ENCODE assay signal across 8 cellular contexts in the genomic region with DNA sequence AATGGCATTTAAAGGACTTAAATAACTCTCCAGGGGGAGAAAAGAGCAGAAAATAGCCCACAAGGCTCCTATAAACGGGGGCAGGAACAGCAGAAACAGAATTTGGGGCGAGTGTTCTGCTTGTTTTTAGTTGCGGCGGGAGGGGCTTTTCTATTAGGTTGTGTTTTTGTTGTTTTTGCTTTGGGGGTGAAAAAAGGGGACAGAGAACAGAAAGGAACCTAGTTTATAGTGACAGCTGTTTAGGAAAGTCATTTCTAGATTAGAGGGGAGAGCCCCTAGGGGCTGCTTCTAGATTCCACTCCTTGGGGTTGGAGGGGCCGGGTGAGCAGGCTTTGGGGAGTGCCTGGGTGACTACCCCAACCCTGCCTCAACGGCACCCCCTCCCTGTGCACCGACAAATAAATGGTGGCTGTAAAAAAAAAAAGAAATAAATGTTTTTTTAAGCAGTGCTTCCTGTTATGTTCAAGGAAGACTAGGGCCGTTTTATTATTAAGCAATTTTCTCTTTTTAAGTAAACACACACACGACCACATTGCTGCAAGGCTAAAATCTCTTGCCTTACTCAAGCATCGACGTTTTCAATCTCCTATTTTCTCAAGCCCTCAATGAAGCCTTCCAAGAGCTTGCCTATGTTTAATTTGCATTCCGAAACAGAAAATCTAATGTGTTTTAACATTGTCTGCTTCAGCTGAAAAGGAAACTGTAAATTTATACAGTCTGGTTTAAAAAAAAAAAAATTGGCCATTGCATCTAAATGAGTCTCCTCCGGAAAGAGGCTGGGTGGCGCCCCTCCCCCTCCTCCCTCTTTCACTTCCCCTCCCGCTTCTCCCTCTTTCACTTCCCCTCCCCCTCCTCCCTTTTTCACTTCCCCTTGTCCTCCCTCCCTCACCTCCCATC.
DNase-seq lines count a peak whose midpoint lies in the region; ATAC-seq and TF ChIP-seq lines count a peak whose summit lies in the region.

No MANE protein-coding gene starts in this region.

- CTCF ChIA-PET in AG04449 (lab: Yijun Ruan, JAX) = no interaction called here

- peaks cover 4% of the 10 kb centered on the region for H3K27me3 ChIP-seq in foreskin keratinocyte

- POLR2A ChIA-PET in AG04449 (lab: Yijun Ruan, JAX) = interaction anchor here (0.7 kb wide), 1 partner anchor 311 kb away, joined by 3 read pairs; no protein-coding TSS in a partner anchor

- no peak for DNase-seq in AG04449 (ENCODE audit: low read depth, low spot score)
- DNase-seq in NCI-H774 (lab: John Stamatoyannopoulos, UW) = peak; percentile 42
- DNase-seq in activated T-cell treated with anti-CD3 and anti-CD28 coated beads, Interleukin-2, amount 50 U/mL, for 4 hours = peak; percentile 43
- peak; percentile 19 for DNase-seq in foreskin melanocyte
- DNase-seq in pons (ENCODE audit: low spot score) = peak; percentile 59
- DNase-seq in foreskin keratinocyte = no peak

- peak overlapping the region; percentile 23 for H3K4me3 ChIP-seq in AG04449 (ENCODE audit: low read depth, low read length)

- H3K27ac ChIP-seq in foreskin keratinocyte = no peak overlapping the region

- ATAC-seq in GM18861 (IDR thresholded peaks at IDR 0.05; ENCODE audit: unreplicated experiment) = peak; percentile 78
- ATAC-seq in HG03039 (IDR thresholded peaks at IDR 0.05; ENCODE audit: unreplicated experiment) = peak; percentile 82
- ATAC-seq in activated T-cell treated with anti-CD3 and anti-CD28 coated beads, Interleukin-2, amount 50 U/mL, for 4 hours = peak; percentile 83
- no peak for ATAC-seq in foreskin keratinocyte

- H3K4me1 ChIP-seq in foreskin keratinocyte = no peaks in the 10 kb centered on the region

- H3K4me3 Mint-ChIP-seq in activated T-cell treated with anti-CD3 and anti-CD28 coated beads, Interleukin-2, amount 50 U/mL, for 4 hours = peak overlapping the region; percentile 68

- H3K9me3 Mint-ChIP-seq in activated T-cell treated with anti-CD3 and anti-CD28 coated beads, Interleukin-2, amount 50 U/mL, for 4 hours = no peaks in the 10 kb centered on the region

- TF ChIP-seq CTCF in AG04449 (IDR thresholded peaks at IDR 0.05; ENCODE audit: insufficient read depth, low read length, missing control alignments) = no peak
- TF ChIP-seq CTCF in foreskin keratinocyte (conservative IDR thresholded peaks at IDR 0.05) = no peak

- peaks cover 34% of the 10 kb centered on the region for H3K4me1 Mint-ChIP-seq in activated T-cell treated with anti-CD3 and anti-CD28 coated beads, Interleukin-2, amount 50 U/mL, for 4 hours (ENCODE audit: low read depth)

- no peaks in the 10 kb centered on the region for H3K27me3 Mint-ChIP-seq in activated T-cell treated with anti-CD3 and anti-CD28 coated beads, Interleukin-2, amount 50 U/mL, for 4 hours (ENCODE audit: low read depth)

- no peaks in the 10 kb centered on the region for H3K36me3 Mint-ChIP-seq in activated T-cell treated with anti-CD3 and anti-CD28 coated beads, Interleukin-2, amount 50 U/mL, for 4 hours (ENCODE audit: insufficient read depth)

Comparison
In these comparisons a context has a peak if more than half of its experiments do, and no peak if none do; other contexts are left out.
1. DNase-seq: peak in NCI-H774 (single experiment), activated T-cell treated with anti-CD3 and anti-CD28 coated beads, Interleukin-2, amount 50 U/mL, for 4 hours (single experiment), foreskin melanocyte (single experiment) and pons (single experiment); none in AG04449 (single experiment) and foreskin keratinocyte (0 of 2).